12 cellular contexts compared by ENCODE assay signal in genomic region chr9:6938447-6938846, GRCh38.
DNase-seq lines count a peak whose midpoint lies in the region; ATAC-seq and TF ChIP-seq lines count a peak whose summit lies in the region.
"Had no signal": no experiment of that assay in that cellular context is flagged by ENCODE, and none has a peak within 500 bp of the region (broad histone marks: within the 10 kb centered on the region; RNA-seq: fewer than 3 reads in every experiment).

No MANE protein-coding gene starts in this region.

- peaks cover 0 to 16% (median 6%) of the 10 kb centered on the region in 4 donors for H3K4me1 ChIP-seq in stomach
- H3K4me1 ChIP-seq: body of pancreas had no signal

- H3K27ac Mint-ChIP-seq in mesothelial cell of epicardium = peak overlapping the region; percentile 67

- DNase-seq in Caki2 (ENCODE audit: low read depth) = peak; percentile 2
- DNase-seq in M059J (ENCODE audit: low read depth) = peak; percentile 93
- DNase-seq in cardiac fibroblast (ENCODE audit: low read depth in 2 of 2) = peak; percentile 85 to 87
- no peak for DNase-seq in mesothelial cell of epicardium (ENCODE audit: low spot score in 2 of 2, unreplicated experiment in 2 of 2)
- DNase-seq in NCI-H2029 (lab: John Stamatoyannopoulos, UW) = no peak
- DNase-seq in hypothalamus (lab: John Stamatoyannopoulos, UW) = no peak
- DNase-seq in stomach = no peak
- DNase-seq: activated CD4-positive, alpha-beta T cell treated with anti-CD3 and anti-CD28 coated beads, Interleukin-2, amount 50 U/mL, for 4 hours; body of pancreas; DND-41 had no signal

- no peak for TF ChIP-seq EP300 in stomach (IDR thresholded peaks at IDR 0.05)

- ATAC-seq in HG02610 (IDR thresholded peaks at IDR 0.05; ENCODE audit: unreplicated experiment) = no peak
- ATAC-seq: body of pancreas had no signal

- H3K4me3 ChIP-seq in cardiac fibroblast (replicated peaks in 1 of 2; ENCODE audit: low read depth in 2 of 2, low read length in 2 of 2) (no peak overlapping the region), stomach (no peak overlapping the region)
- H3K4me3 ChIP-seq: body of pancreas, vagina had no signal

- no peaks in the 10 kb centered on the region for H3K9me3 ChIP-seq in stomach
- H3K9me3 ChIP-seq: body of pancreas, vagina had no signal

- TF ChIP-seq POLR2A in stomach (IDR thresholded peaks at IDR 0.05) = no peak

- no peaks in the 10 kb centered on the region for H3K27me3 Mint-ChIP-seq in mesothelial cell of epicardium (ENCODE audit: low read depth)

- peaks cover 4% of the 10 kb centered on the region for H3K9me3 Mint-ChIP-seq in mesothelial cell of epicardium

- in situ Hi-C loops in Caki2 (cut with HindIII; ENCODE audit: low pct_unique_long_range_greater_than_20kb, low sequenced_read_pairs) = no loop called here

- TF ChIP-seq CTCF in cardiac fibroblast (IDR thresholded peaks at IDR 0.05; ENCODE audit: low read depth, low read length) = no peak
- no peak for TF ChIP-seq CTCF in mesothelial cell of epicardium (IDR thresholded peaks at IDR 0.05; ENCODE audit: unreplicated experiment)
- TF ChIP-seq CTCF in stomach (IDR thresholded peaks at IDR 0.05) = no peak

- WGBS in stomach, 5 donors = 40 to 79% (median 66%) methylated on average over 3 of the region's 3 CpGs

- no peak overlapping the region for H3K4me3 Mint-ChIP-seq in mesothelial cell of epicardium

- H3K4me1 Mint-ChIP-seq in mesothelial cell of epicardium = peaks cover 2% of the 10 kb centered on the region

- intact Hi-C loops in stomach (cut with DNase I; ENCODE audit: low total_unique reads) = no loop called here

- H3K27me3 ChIP-seq in stomach = no peaks in the 10 kb centered on the region
- H3K27me3 ChIP-seq: body of pancreas, vagina had no signal

- peaks cover 0 to 3% (median 0%) of the 10 kb centered on the region in 4 donors for H3K36me3 ChIP-seq in stomach
- H3K36me3 ChIP-seq: vagina had no signal

- H3K36me3 Mint-ChIP-seq in mesothelial cell of epicardium = peaks cover 1% of the 10 kb centered on the region

- no peak overlapping the region for H3K27ac ChIP-seq in stomach
- H3K27ac ChIP-seq: body of pancreas, vagina had no signal

Comparison
In these comparisons a context has a peak if more than half of its experiments do, and no peak if none do; other contexts are left out.
1. DNase-seq: peak in Caki2 (single experiment), M059J (single experiment) and cardiac fibroblast (2 of 2); none in mesothelial cell of epicardium (0 of 2), NCI-H2029 (single experiment), hypothalamus (0 of 51) and stomach (single experiment).